ENCODE assay signal across 28 cellular contexts in the genomic region with DNA sequence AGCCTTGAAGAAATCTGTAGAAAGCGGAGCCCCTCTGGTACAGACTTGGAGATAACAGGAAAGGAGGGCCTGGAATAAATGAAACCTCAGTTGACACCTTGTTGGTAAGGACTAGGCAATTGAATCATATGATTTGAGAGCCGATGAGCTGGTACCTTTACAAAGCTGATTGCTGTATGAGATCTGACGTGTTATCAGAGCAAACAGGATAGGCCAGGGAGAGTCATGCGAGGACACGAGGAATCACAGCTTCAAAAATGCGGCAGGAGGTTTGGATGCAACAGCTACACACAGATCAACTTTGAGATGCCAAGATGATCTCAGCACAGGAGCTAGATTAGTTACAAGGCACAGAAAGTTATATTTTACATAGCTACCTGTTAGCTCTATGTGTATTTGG.
"Had no signal": no experiment of that assay in that cellular context is flagged by ENCODE, and none has a peak within 500 bp of the region (broad histone marks: within the 10 kb centered on the region; RNA-seq: fewer than 3 reads in every experiment).

No MANE protein-coding gene starts in this region.

- ATAC-seq: activated naive CD4-positive, alpha-beta T cell treated with anti-CD3 and anti-CD28 coated beads, Interleukin-2, amount 50 U/mL, for 72 hours; activated T-cell treated with anti-CD3 and anti-CD28 coated beads, Interleukin-2, amount 50 U/mL, for 72 hours; esophagus mucosa; WTC11 had no signal

- H3K27ac ChIP-seq: brain microvascular endothelial cell, coronary artery, dorsolateral prefrontal cortex had no signal

- H3K27me3 ChIP-seq: brain microvascular endothelial cell had no signal

- DNase-seq: activated CD4-positive, alpha-beta memory T cell treated with anti-CD3 and anti-CD28 coated beads, Interleukin-2, amount 10 ng/mL, durations not matched to agents 7 days and 5 days; activated CD4-positive, alpha-beta T cell treated with anti-CD3 and anti-CD28 coated beads for 1 hour; activated CD4-positive, alpha-beta T cell treated with anti-CD3 and anti-CD28 coated beads for 4 hours; activated CD4-positive, alpha-beta T cell treated with anti-CD3 and anti-CD28 coated beads, Interleukin-2, amount 10 ng/mL, durations not matched to agents 7 days and 5 days; activated CD4-positive, alpha-beta T cell treated with anti-CD3 and anti-CD28 coated beads, Interleukin-2, amount 50 U/mL, for 4 hours; activated CD8-positive, alpha-beta memory T cell treated with anti-CD3 and anti-CD28 coated beads, Interleukin-2, amount 50 U/mL, for 48 hours; activated gamma-delta T cell; activated naive CD4-positive, alpha-beta T cell; activated naive CD4-positive, alpha-beta T cell treated with anti-CD3 and anti-CD28 coated beads, Interleukin-2, amount 10 ng/mL, durations not matched to agents 7 days and 5 days; activated naive CD8-positive, alpha-beta T cell treated with anti-CD3 and anti-CD28 coated beads, Interleukin-2, amount 10 ng/mL, durations not matched to agents 7 days and 5 days; activated T-cell treated with anti-CD3 and anti-CD28 coated beads for 4 hours; activated T-cell treated with anti-CD3 and anti-CD28 coated beads, Interleukin-2, amount 50 U/mL, for 24 hours; activated T-cell treated with anti-CD3 and anti-CD28 coated beads, Interleukin-2, amount 50 U/mL, for 72 hours; anterior cingulate cortex; brain microvascular endothelial cell; dorsolateral prefrontal cortex; effector memory CD4-positive, alpha-beta T cell; endodermal cell; foreskin fibroblast; head of caudate nucleus; T-helper 2 cell had no signal

- FAIRE-seq: astrocyte, bronchial epithelial cell, frontal cortex had no signal

- H3K4me3 ChIP-seq: coronary artery, dorsolateral prefrontal cortex had no signal

- H3K36me3 ChIP-seq: brain microvascular endothelial cell had no signal
